Comparison of ENCODE assay signal across 22 cellular contexts in genomic region chr13:85367887-85368286, GRCh38.
A peak's percentile ranks its signal among the peaks of the same experiment; 100 is the strongest.
DNase-seq lines count a peak whose midpoint lies in the region; ATAC-seq, FAIRE-seq and TF ChIP-seq lines count a peak whose summit lies in the region.
"Had no signal": no experiment of that assay in that cellular context is flagged by ENCODE, and none has a peak within 500 bp of the region (broad histone marks: within the 10 kb centered on the region; RNA-seq: fewer than 3 reads in every experiment).

No MANE protein-coding gene starts in this region.

- CTCF ChIA-PET in activated CD4-positive, alpha-beta T cell treated with anti-CD3 and anti-CD28 coated beads, Interleukin-2, amount 10 ng/mL, durations not matched to agents 7 days and 5 days (lab: Charles Lee), result no interaction called here

- H3K9ac ChIP-seq in DND-41 (ENCODE audit: low read depth, low read length) (no peak overlapping the region), astrocyte (ENCODE audit: low read length) (no peak overlapping the region), mesenchymal stem cell (ENCODE audit: low read length) (no peak overlapping the region)

- DNase-seq in DND-41 (no peak), M059J (ENCODE audit: low read depth) (peak; percentile 37), astrocyte (ENCODE audit: low read depth) (peak; percentile 86), mesenchymal stem cell (peak; percentile 55), SIG-M5 treated with dmso at 0.1 percent for 504 hours (lab: John Stamatoyannopoulos, UW; ENCODE audit: unreplicated experiment) (no peak), foreskin keratinocyte (no peak)
- no peak for DNase-seq in activated CD4-positive, alpha-beta T cell treated with anti-CD3 and anti-CD28 coated beads, Interleukin-2, amount 10 ng/mL, durations not matched to agents 7 days and 5 days
- DNase-seq: activated CD4-positive, alpha-beta T cell treated with anti-CD3 and anti-CD28 coated beads for 1 hour; activated naive CD4-positive, alpha-beta T cell; activated T-cell treated with anti-CD3 and anti-CD28 coated beads, Interleukin-2, amount 50 U/mL, for 1 hour; amniotic stem cell; CD8-positive, alpha-beta T cell; effector CD8-positive, alpha-beta T cell; erythroblast; NCI-H2081 treated with DMSO at 0.1 percent for 48 hours; stimulated activated CD4-positive, alpha-beta T cell treated with anti-CD3 and anti-CD28 coated beads, Interleukin-1b, Interleukin-23, amount 100 ng/mL, for 48 hours; substantia nigra; T-cell had no signal

- H4K8ac ChIP-seq in mesenchymal stem cell (ENCODE audit: low read length), result no peak overlapping the region

- peak overlapping the region; percentile 18; the same call in 1 of the 2 replicates for H3K27ac ChIP-seq in DND-41 (ENCODE audit: low read length)
- no peak overlapping the region for H3K27ac ChIP-seq in astrocyte (ENCODE audit: low read depth, low read length)
- H3K27ac ChIP-seq in mesenchymal stem cell (ENCODE audit: low read length, poor library complexity, severe bottlenecking), result no peak overlapping the region
- H3K27ac ChIP-seq in foreskin keratinocyte, result no peak overlapping the region

- H3K27me3 Mint-ChIP-seq in astrocyte (ENCODE audit: low read depth, unreplicated experiment), result no peaks in the 10 kb centered on the region
- H3K27me3 Mint-ChIP-seq in activated CD4-positive, alpha-beta T cell treated with anti-CD3 and anti-CD28 coated beads, Interleukin-2, amount 10 ng/mL, durations not matched to agents 7 days and 5 days, result no peaks in the 10 kb centered on the region
- H3K27me3 Mint-ChIP-seq: T-cell had no signal

- 51% methylated on average over 2 of the region's 2 CpGs for WGBS in mesenchymal stem cell

- no peak overlapping the region for H2BK5ac ChIP-seq in mesenchymal stem cell (ENCODE audit: low read depth, low read length, poor library complexity, severe bottlenecking)

- H2BK120ac ChIP-seq in mesenchymal stem cell (ENCODE audit: low read depth, low read length), result peak overlapping the region; percentile 8

- no peak overlapping the region for H3K27ac Mint-ChIP-seq in astrocyte (ENCODE audit: unreplicated experiment)
- H3K27ac Mint-ChIP-seq in activated CD4-positive, alpha-beta T cell treated with anti-CD3 and anti-CD28 coated beads, Interleukin-2, amount 10 ng/mL, durations not matched to agents 7 days and 5 days, result no peak overlapping the region
- H3K27ac Mint-ChIP-seq: CD8-positive, alpha-beta T cell; T-cell had no signal

- no peaks in the 10 kb centered on the region for H3K79me1 ChIP-seq in mesenchymal stem cell (replicated peaks; ENCODE audit: low read length, poor library complexity, severe bottlenecking)

- ATAC-seq in DND-41 (ENCODE audit: insufficient read depth, low read depth), result peak; percentile 37; the same call in 1 of the 3 replicates
- ATAC-seq in GM18519 (IDR thresholded peaks at IDR 0.05; ENCODE audit: low FRiP score, unreplicated experiment), result no peak
- no peak for ATAC-seq in foreskin keratinocyte
- ATAC-seq: CD8-positive, alpha-beta T cell; T-cell had no signal

- no peaks in the 10 kb centered on the region for H4K20me1 ChIP-seq in DND-41 (ENCODE audit: insufficient read depth, low read length)
- no peaks in the 10 kb centered on the region for H4K20me1 ChIP-seq in astrocyte (ENCODE audit: insufficient read depth, low read length)

- H3K27me3 ChIP-seq in DND-41 (ENCODE audit: insufficient read depth, low read length, poor library complexity) (no peaks in the 10 kb centered on the region), astrocyte (ENCODE audit: insufficient read depth, low read length) (no peaks in the 10 kb centered on the region), mesenchymal stem cell (ENCODE audit: control insufficient read depth in 1 of 2, insufficient read depth in 1 of 2, low read length in 2 of 2) (no peaks in the 10 kb centered on the region), foreskin keratinocyte (no peaks in the 10 kb centered on the region)

- H3K36me3 ChIP-seq in DND-41 (ENCODE audit: insufficient read depth, low read length) (no peaks in the 10 kb centered on the region), astrocyte (ENCODE audit: insufficient read depth, low read length) (no peaks in the 10 kb centered on the region), mesenchymal stem cell (ENCODE audit: control insufficient read depth in 1 of 2, insufficient read depth in 2 of 2, low read depth in 1 of 2, low read length in 2 of 2) (no peaks in the 10 kb centered on the region)

- H3K4ac ChIP-seq in mesenchymal stem cell (ENCODE audit: low read depth in 1 of 2, low read length in 2 of 2), result no peak overlapping the region

- peak overlapping the region in 1 of 2 experiments; percentile 19 for H3K18ac ChIP-seq in mesenchymal stem cell (ENCODE audit: low read depth in 1 of 2, low read length in 2 of 2)

- H3K79me2 ChIP-seq in DND-41 (ENCODE audit: insufficient read depth, low read length) (no peaks in the 10 kb centered on the region), astrocyte (ENCODE audit: insufficient read depth, low read length) (no peaks in the 10 kb centered on the region)

- no peak overlapping the region for H3K4me3 Mint-ChIP-seq in astrocyte (ENCODE audit: unreplicated experiment)
- no peak overlapping the region for H3K4me3 Mint-ChIP-seq in activated CD4-positive, alpha-beta T cell treated with anti-CD3 and anti-CD28 coated beads, Interleukin-2, amount 10 ng/mL, durations not matched to agents 7 days and 5 days
- H3K4me3 Mint-ChIP-seq: CD8-positive, alpha-beta T cell; T-cell had no signal

- H3K9me3 Mint-ChIP-seq in astrocyte (ENCODE audit: unreplicated experiment), result peaks cover 4% of the 10 kb centered on the region
- no peaks in the 10 kb centered on the region for H3K9me3 Mint-ChIP-seq in activated CD4-positive, alpha-beta T cell treated with anti-CD3 and anti-CD28 coated beads, Interleukin-2, amount 10 ng/mL, durations not matched to agents 7 days and 5 days

- H3K4me1 ChIP-seq in DND-41 (ENCODE audit: insufficient read depth, low read length) (peaks cover 17% of the 10 kb centered on the region), astrocyte (ENCODE audit: insufficient read depth, low read length) (no peaks in the 10 kb centered on the region), mesenchymal stem cell (ENCODE audit: control insufficient read depth, insufficient read depth, low read depth, low read length) (no peaks in the 10 kb centered on the region), foreskin keratinocyte (no peaks in the 10 kb centered on the region)

- TF ChIP-seq CTCF in DND-41 (IDR thresholded peaks at IDR 0.05; ENCODE audit: borderline replicate concordance, extremely low read depth, low read length, poor library complexity, severe bottlenecking) (no peak), astrocyte (IDR thresholded peaks at IDR 0.05; ENCODE audit: insufficient read depth, low read depth, low read length) (no peak), foreskin keratinocyte (conservative IDR thresholded peaks at IDR 0.05) (no peak)

- H3K4me2 ChIP-seq in DND-41 (ENCODE audit: insufficient read depth, low read length) (no peak overlapping the region), astrocyte (ENCODE audit: low read length) (no peak overlapping the region), mesenchymal stem cell (ENCODE audit: low read length, poor library complexity, severe bottlenecking) (no peak overlapping the region)

- H3K9me3 ChIP-seq in DND-41 (ENCODE audit: insufficient read depth, low read length, severe bottlenecking) (no peaks in the 10 kb centered on the region), astrocyte (ENCODE audit: insufficient read depth, low read depth, low read length) (no peaks in the 10 kb centered on the region), mesenchymal stem cell (ENCODE audit: control insufficient read depth, low read length) (peaks cover 2% of the 10 kb centered on the region)

- H3K4me3 ChIP-seq in DND-41 (ENCODE audit: low read depth in 1 of 2, low read length in 2 of 2) (no peak overlapping the region), astrocyte (ENCODE audit: insufficient read depth, low read depth, low read length) (no peak overlapping the region), mesenchymal stem cell (ENCODE audit: insufficient read depth in 1 of 2, low read depth in 1 of 2, low read length in 2 of 2) (no peak overlapping the region)
- H3K4me3 ChIP-seq: lung had no signal

- H3K14ac ChIP-seq in mesenchymal stem cell (ENCODE audit: low read length in 2 of 2), result no peak overlapping the region

- H3K36me3 Mint-ChIP-seq in astrocyte (ENCODE audit: low read depth, unreplicated experiment), result no peaks in the 10 kb centered on the region
- H3K36me3 Mint-ChIP-seq in activated CD4-positive, alpha-beta T cell treated with anti-CD3 and anti-CD28 coated beads, Interleukin-2, amount 10 ng/mL, durations not matched to agents 7 days and 5 days (ENCODE audit: low read depth), result no peaks in the 10 kb centered on the region
- H3K36me3 Mint-ChIP-seq: CD8-positive, alpha-beta T cell; T-cell had no signal

- H2AFZ ChIP-seq in DND-41 (ENCODE audit: low read depth, low read length) (no peak overlapping the region), astrocyte (ENCODE audit: low read depth, low read length) (no peak overlapping the region), mesenchymal stem cell (ENCODE audit: low read depth, low read length) (no peak overlapping the region)

- H2BK12ac ChIP-seq in mesenchymal stem cell (ENCODE audit: low read length in 2 of 2), result no peak overlapping the region

- no peak overlapping the region for H2AK5ac ChIP-seq in mesenchymal stem cell (ENCODE audit: low read length, severe bottlenecking)

- no peak overlapping the region for H4K91ac ChIP-seq in mesenchymal stem cell (ENCODE audit: low read length)

- no peak for FAIRE-seq in astrocyte (lab: Jason Lieb, UNC)
- FAIRE-seq: GM12892, TTC549 had no signal

- POLR2A ChIA-PET in activated CD4-positive, alpha-beta T cell treated with anti-CD3 and anti-CD28 coated beads, Interleukin-2, amount 10 ng/mL, durations not matched to agents 7 days and 5 days (lab: Charles Lee), result no interaction called here

- no peak overlapping the region for H3K23ac ChIP-seq in mesenchymal stem cell (ENCODE audit: low read length in 2 of 2)

- H3K4me1 Mint-ChIP-seq in astrocyte (ENCODE audit: low read depth, unreplicated experiment), result peaks cover 13% of the 10 kb centered on the region
- H3K4me1 Mint-ChIP-seq in activated CD4-positive, alpha-beta T cell treated with anti-CD3 and anti-CD28 coated beads, Interleukin-2, amount 10 ng/mL, durations not matched to agents 7 days and 5 days, result no peaks in the 10 kb centered on the region
- H3K4me1 Mint-ChIP-seq: T-cell had no signal

- no peak overlapping the region for H2BK15ac ChIP-seq in mesenchymal stem cell (ENCODE audit: low read depth, poor library complexity, severe bottlenecking)

Comparison
In these comparisons a context has a peak if more than half of its experiments do, and no peak if none do; other contexts are left out.
1. DNase-seq: peak in M059J (single experiment), astrocyte (single experiment) and mesenchymal stem cell (single experiment); none in DND-41 (single experiment), SIG-M5 treated with dmso at 0.1 percent for 504 hours (single experiment), foreskin keratinocyte (0 of 2) and activated CD4-positive, alpha-beta T cell treated with anti-CD3 and anti-CD28 coated beads, Interleukin-2, amount 10 ng/mL, durations not matched to agents 7 days and 5 days (single experiment).